24 cellular contexts compared by ENCODE assay signal in genomic region chr10:405648-406047, GRCh38.
"Had no signal": no experiment of that assay in that cellular context is flagged by ENCODE, and none has a peak within 500 bp of the region (broad histone marks: within the 10 kb centered on the region; RNA-seq: fewer than 3 reads in every experiment).

No MANE protein-coding gene starts in this region.

- H3K4me1 Mint-ChIP-seq: activated B cell treated with CpG ODN at 0.5 μM for 24 hours; activated CD8-positive, alpha-beta memory T cell treated with anti-CD3 and anti-CD28 coated beads, Interleukin-2, amount 10 ng/mL, durations not matched to agents 7 days and 5 days; naive thymus-derived CD8-positive, alpha-beta T cell had no signal

- H3K27ac Mint-ChIP-seq: activated B cell treated with CpG ODN at 0.5 μM for 24 hours; activated CD8-positive, alpha-beta memory T cell treated with anti-CD3 and anti-CD28 coated beads, Interleukin-2, amount 10 ng/mL, durations not matched to agents 7 days and 5 days; activated CD8-positive, alpha-beta T cell treated with anti-CD3 and anti-CD28 coated beads, Interleukin-2, amount 10 ng/mL, durations not matched to agents 7 days and 5 days; activated naive CD8-positive, alpha-beta T cell; activated T-helper 2 cell treated with anti-CD3 and anti-CD28 coated beads, Interferon-gamma antibody, Interleukin-2, Interleukin-4, amounts not matched to agents 10 μg/mL and 5 μg/mL and 100 μg/mL, durations not matched to agents 14 hours and 24 hours and 36 hours; naive thymus-derived CD8-positive, alpha-beta T cell; T-helper 2 cell treated with Interferon-gamma antibody and Interleukin-4, amounts not matched to agents 5 μg/mL and 100 μg/mL, for 36 hours had no signal

- DNase-seq: activated B cell treated with CpG ODN at 0.5 μM for 24 hours; activated CD4-positive, alpha-beta T cell treated with anti-CD3 and anti-CD28 coated beads, Interleukin-2, amount 50 U/mL, for 1 hour; activated CD8-positive, alpha-beta memory T cell treated with anti-CD3 and anti-CD28 coated beads, Interleukin-2, amount 10 ng/mL, durations not matched to agents 7 days and 5 days; activated CD8-positive, alpha-beta T cell treated with anti-CD3 and anti-CD28 coated beads, Interleukin-2, amount 10 ng/mL, durations not matched to agents 7 days and 5 days; activated T-cell treated with anti-CD3 and anti-CD28 coated beads, Interleukin-2, amount 50 U/mL, for 48 hours; anterior cingulate cortex; body of pancreas; effector memory CD4-positive, alpha-beta T cell; erythroblast; left colon; naive thymus-derived CD8-positive, alpha-beta T cell; ovary; stimulated activated CD4-positive, alpha-beta T cell treated with anti-CD3 and anti-CD28 coated beads, Interleukin-15, amount 100 ng/mL, for 24 hours; stimulated activated CD4-positive, alpha-beta T cell treated with anti-CD3 and anti-CD28 coated beads, Interleukin-2, amount 100 ng/mL, for 24 hours; stimulated activated naive CD4-positive, alpha-beta T cell; transverse colon had no signal

- ATAC-seq: activated CD8-positive, alpha-beta memory T cell treated with anti-CD3 and anti-CD28 coated beads, Interleukin-2, amount 10 ng/mL, durations not matched to agents 7 days and 5 days; activated CD8-positive, alpha-beta T cell treated with anti-CD3 and anti-CD28 coated beads, Interleukin-2, amount 10 ng/mL, durations not matched to agents 7 days and 5 days; body of pancreas; gastroesophageal sphincter; left colon; naive thymus-derived CD8-positive, alpha-beta T cell had no signal

- H3K36me3 ChIP-seq: colonic mucosa, ovary, prostate gland had no signal

- H3K4me1 ChIP-seq: body of pancreas, colonic mucosa, gastroesophageal sphincter, prostate gland, vagina had no signal

- H3K9me3 ChIP-seq: body of pancreas, colonic mucosa, gastroesophageal sphincter, ovary, prostate gland, transverse colon, vagina had no signal

- H3K4me3 Mint-ChIP-seq: activated B cell treated with CpG ODN at 0.5 μM for 24 hours; activated CD8-positive, alpha-beta memory T cell treated with anti-CD3 and anti-CD28 coated beads, Interleukin-2, amount 10 ng/mL, durations not matched to agents 7 days and 5 days; activated CD8-positive, alpha-beta T cell treated with anti-CD3 and anti-CD28 coated beads, Interleukin-2, amount 10 ng/mL, durations not matched to agents 7 days and 5 days; activated naive CD8-positive, alpha-beta T cell; naive thymus-derived CD8-positive, alpha-beta T cell; T-helper 2 cell treated with Interferon-gamma antibody and Interleukin-4, amounts not matched to agents 5 μg/mL and 100 μg/mL, for 36 hours had no signal

- H3K36me3 Mint-ChIP-seq: activated CD8-positive, alpha-beta memory T cell treated with anti-CD3 and anti-CD28 coated beads, Interleukin-2, amount 10 ng/mL, durations not matched to agents 7 days and 5 days had no signal

- H3K9me3 Mint-ChIP-seq: activated B cell treated with CpG ODN at 0.5 μM for 24 hours; activated T-helper 2 cell treated with anti-CD3 and anti-CD28 coated beads, Interferon-gamma antibody, Interleukin-2, Interleukin-4, amounts not matched to agents 10 μg/mL and 5 μg/mL and 100 μg/mL, durations not matched to agents 14 hours and 24 hours and 36 hours; naive thymus-derived CD8-positive, alpha-beta T cell; T-helper 2 cell treated with Interferon-gamma antibody and Interleukin-4, amounts not matched to agents 5 μg/mL and 100 μg/mL, for 36 hours had no signal

- H3K27ac ChIP-seq: body of pancreas, colonic mucosa, gastroesophageal sphincter, ovary, prostate gland, transverse colon, vagina had no signal

- H2AFZ ChIP-seq: hepatocyte had no signal

- H3K79me2 ChIP-seq: hepatocyte had no signal

- H3K4me3 ChIP-seq: body of pancreas, colonic mucosa, gastroesophageal sphincter, hepatocyte, ovary, prostate gland, transverse colon, vagina had no signal

- H3K27me3 ChIP-seq: body of pancreas, colonic mucosa, gastroesophageal sphincter, hepatocyte, ovary, transverse colon, vagina had no signal

- H3K4me2 ChIP-seq: hepatocyte had no signal
